Comparison of ENCODE assay signal across 9 cellular contexts in the genomic region with DNA sequence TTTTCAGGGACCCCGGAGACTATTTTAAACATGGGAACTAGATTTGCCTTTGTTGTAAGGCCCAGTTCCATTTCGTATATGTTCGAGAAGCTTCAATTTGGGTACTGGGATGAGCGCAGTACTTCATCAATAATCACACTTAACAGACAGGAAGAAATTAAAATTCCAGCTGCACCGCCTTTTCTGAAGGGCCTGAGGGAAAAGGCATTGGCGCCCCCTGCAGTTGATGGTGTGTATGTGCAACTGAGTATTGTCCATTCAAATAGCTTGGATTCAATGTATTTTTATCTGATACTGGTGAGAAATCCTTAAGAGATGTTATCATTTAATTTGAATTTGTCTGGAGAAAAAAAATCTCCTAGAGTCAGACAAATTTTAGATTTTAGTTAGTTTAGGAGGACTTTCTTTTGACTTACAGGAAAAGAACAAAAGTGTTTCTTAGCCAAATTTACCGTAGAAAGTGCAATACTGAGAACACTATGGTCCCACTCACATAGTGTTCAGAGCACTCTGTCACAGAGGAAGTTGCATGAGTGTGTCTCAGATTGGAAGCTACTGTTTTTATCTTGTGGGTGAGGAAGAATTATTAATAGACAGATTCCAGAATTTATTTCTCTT. TPM values are rescaled to one million over a fixed set of nuclear protein-coding genes. Genes with fewer than 3 reads are reported as not detected.
A peak's percentile ranks its signal among the peaks of the same experiment; 100 is the strongest.
DNase-seq lines count a peak whose midpoint lies in the region; ATAC-seq, FAIRE-seq and TF ChIP-seq lines count a peak whose summit lies in the region.
"Had no signal": no experiment of that assay in that cellular context is flagged by ENCODE, and none has a peak within 500 bp of the region (broad histone marks: within the 10 kb centered on the region; RNA-seq: fewer than 3 reads in every experiment).

No MANE protein-coding gene starts in this region.

- ATAC-seq in GM21515 (IDR thresholded peaks at IDR 0.05; ENCODE audit: unreplicated experiment) = no peak

- H3K9ac ChIP-seq in Loucy (ENCODE audit: low read depth, low read length, poor library complexity, severe bottlenecking) (no peak overlapping the region), H1 (replicated peaks in 1 of 4; ENCODE audit: extremely low read depth in 1 of 4, low read depth in 3 of 4, low read length in 3 of 4) (no peak overlapping the region), mesenchymal stem cell (ENCODE audit: low read length) (no peak overlapping the region)
- H3K9ac ChIP-seq: BLaER1 had no signal

- no peak overlapping the region for H2AK5ac ChIP-seq in H1 (ENCODE audit: low read depth, low read length)
- H2AK5ac ChIP-seq in mesenchymal stem cell (ENCODE audit: low read length, severe bottlenecking) = no peak overlapping the region

- H3K18ac ChIP-seq in H1 (ENCODE audit: extremely low read depth, low read length) (no peak overlapping the region), mesenchymal stem cell (ENCODE audit: low read depth in 1 of 2, low read length in 2 of 2) (no peak overlapping the region)

- H3F3A ChIP-seq in Loucy (ENCODE audit: low read depth) = no peaks in the 10 kb centered on the region

- TF ChIP-seq EP300 in H1 (IDR thresholded peaks at IDR 0.05; ENCODE audit: borderline replicate concordance in 1 of 2, low read depth in 2 of 2, low read length in 2 of 2) = no peak

- POLR2A ChIA-PET in H1 (lab: Charles Lee; ENCODE audit: partially characterized antibody) = no interaction called here

- H3K9me2 ChIP-seq in Loucy (replicated peaks; ENCODE audit: low read depth, low read length) = no peaks in the 10 kb centered on the region

- no peaks in the 10 kb centered on the region for H3K36me3 ChIP-seq in Loucy (ENCODE audit: insufficient read depth, low read length)
- H3K36me3 ChIP-seq in H1 (ENCODE audit: control insufficient read depth in 2 of 4, insufficient read depth in 4 of 4, low read length in 3 of 4) = no peaks in the 10 kb centered on the region
- no peaks in the 10 kb centered on the region for H3K36me3 ChIP-seq in mesenchymal stem cell (ENCODE audit: control insufficient read depth in 1 of 2, insufficient read depth in 2 of 2, low read depth in 1 of 2, low read length in 2 of 2)
- H3K36me3 ChIP-seq: BLaER1 had no signal

- H3K4me3 ChIP-seq in Loucy (ENCODE audit: low read length, poor library complexity, severe bottlenecking) (no peak overlapping the region), H1 (ENCODE audit: extremely low read depth in 1 of 4, insufficient read depth in 2 of 4, low read depth in 3 of 4, low read length in 4 of 4) (no peak overlapping the region), mesenchymal stem cell (ENCODE audit: insufficient read depth in 1 of 2, low read depth in 1 of 2, low read length in 2 of 2) (no peak overlapping the region)
- H3K4me3 ChIP-seq: BLaER1 had no signal

- H3K4ac ChIP-seq in H1 (replicated peaks; ENCODE audit: insufficient read length, low read depth, low read length) (no peak overlapping the region), mesenchymal stem cell (ENCODE audit: low read depth in 1 of 2, low read length in 2 of 2) (no peak overlapping the region)

- H2AFZ ChIP-seq in Loucy (ENCODE audit: low read length) (no peak overlapping the region), H1 (ENCODE audit: low read length) (no peak overlapping the region), mesenchymal stem cell (ENCODE audit: low read depth, low read length) (no peak overlapping the region)

- H2BK12ac ChIP-seq in H1 (ENCODE audit: low read depth, low read length) (no peak overlapping the region), mesenchymal stem cell (ENCODE audit: low read length in 2 of 2) (no peak overlapping the region)

- H3K79me1 ChIP-seq in H1 (ENCODE audit: low read depth, low read length) = no peaks in the 10 kb centered on the region
- no peaks in the 10 kb centered on the region for H3K79me1 ChIP-seq in mesenchymal stem cell (replicated peaks; ENCODE audit: low read length, poor library complexity, severe bottlenecking)

- H3K23ac ChIP-seq in H1 (ENCODE audit: insufficient read length) (no peak overlapping the region), mesenchymal stem cell (ENCODE audit: low read length in 2 of 2) (no peak overlapping the region)

- H2BK5ac ChIP-seq in H1 (ENCODE audit: low read depth, low read length) (no peak overlapping the region), mesenchymal stem cell (ENCODE audit: low read depth, low read length, poor library complexity, severe bottlenecking) (no peak overlapping the region)

- H3K79me2 ChIP-seq in Loucy (ENCODE audit: insufficient read depth, low read length) (no peaks in the 10 kb centered on the region), H1 (ENCODE audit: control insufficient read depth in 1 of 2, insufficient read depth in 2 of 2, low read length in 2 of 2) (no peaks in the 10 kb centered on the region)

- H3K27ac ChIP-seq in H1 (ENCODE audit: low read depth, low read length) = no peak overlapping the region
- no peak overlapping the region for H3K27ac ChIP-seq in mesenchymal stem cell (ENCODE audit: low read length, poor library complexity, severe bottlenecking)
- H3K27ac ChIP-seq: BLaER1 had no signal

- no peak overlapping the region for H2BK20ac ChIP-seq in H1 (ENCODE audit: low read length)

- H3K4me1 ChIP-seq in Loucy (ENCODE audit: insufficient read depth, low read length, poor library complexity, severe bottlenecking) (no peaks in the 10 kb centered on the region), H1 (replicated peaks in 1 of 4; ENCODE audit: control insufficient read depth in 3 of 4, insufficient read depth in 4 of 4, low read length in 3 of 4) (no peaks in the 10 kb centered on the region), mesenchymal stem cell (ENCODE audit: control insufficient read depth, insufficient read depth, low read depth, low read length) (peaks cover 3% of the 10 kb centered on the region)
- H3K4me1 ChIP-seq: BLaER1 had no signal

- H2BK15ac ChIP-seq in H1 (ENCODE audit: low read length) (no peak overlapping the region), mesenchymal stem cell (ENCODE audit: low read depth, poor library complexity, severe bottlenecking) (no peak overlapping the region)

- CTCF ChIA-PET in H1 (lab: Charles Lee; ENCODE audit: partially characterized antibody) = interaction anchor here (0.5 to 6.9 kb wide), 70 partner anchors 9 to 689 kb away, joined by 3 to 144 read pairs (median 4); no protein-coding TSS in a partner anchor

- H2BK120ac ChIP-seq in H1 (replicated peaks; ENCODE audit: low read depth, low read length) (no peak overlapping the region), mesenchymal stem cell (ENCODE audit: low read depth, low read length) (no peak overlapping the region)

- H4K8ac ChIP-seq in H1 (ENCODE audit: extremely low read depth, insufficient read depth, low read length) (no peak overlapping the region), mesenchymal stem cell (ENCODE audit: low read length) (no peak overlapping the region)

- H3K14ac ChIP-seq in H1 (ENCODE audit: insufficient read length) = no peak overlapping the region
- H3K14ac ChIP-seq in mesenchymal stem cell (ENCODE audit: low read length in 2 of 2) = no peak overlapping the region

- H3K23me2 ChIP-seq in H1 (ENCODE audit: low read depth, low read length) = peaks cover 3% of the 10 kb centered on the region; the same call in 1 of the 2 replicates

- no peaks in the 10 kb centered on the region for H4K20me1 ChIP-seq in Loucy (ENCODE audit: insufficient read depth, low read length, poor library complexity, severe bottlenecking)
- no peaks in the 10 kb centered on the region for H4K20me1 ChIP-seq in H1 (replicated peaks in 1 of 2; ENCODE audit: control insufficient read depth in 1 of 2, insufficient read depth in 2 of 2, low read length in 2 of 2)
- H4K20me1 ChIP-seq: BLaER1 had no signal

- 33% methylated on average over 7 of the region's 7 CpGs; no CpG with 5 or more reads in 1 of the 2 experiments for WGBS in H1 (ENCODE audit: extremely low coverage in 1 of 2, insufficient coverage in 1 of 2, insufficient read length in 1 of 2, insufficient replicate concordance in 2 of 2, low coverage in 1 of 2, low lambda C conversion rate in 2 of 2, missing lambda C conversion rate in 1 of 2), 2 experiments
- 34% methylated on average over 7 of the region's 7 CpGs for WGBS in mesenchymal stem cell

- peak; percentile 81 for FAIRE-seq in H1 (lab: Jason Lieb, UNC)

- no peak overlapping the region for H3K56ac ChIP-seq in H1 (replicated peaks; ENCODE audit: insufficient read length, low read depth, low read length)

- no peak overlapping the region for H3K4me2 ChIP-seq in Loucy (ENCODE audit: low read depth, low read length, poor library complexity, severe bottlenecking)
- H3K4me2 ChIP-seq in H1 (ENCODE audit: insufficient read depth in 1 of 2, low read depth in 2 of 2, low read length in 2 of 2) = no peak overlapping the region
- H3K4me2 ChIP-seq in mesenchymal stem cell (ENCODE audit: low read length, poor library complexity, severe bottlenecking) = no peak overlapping the region
- H3K4me2 ChIP-seq: BLaER1 had no signal

- TF ChIP-seq CTCF in Loucy (conservative IDR thresholded peaks at IDR 0.05; ENCODE audit: low read length) = peak; percentile 99
- peak; percentile 69 to 87 (median 78) for TF ChIP-seq CTCF in H1 (IDR thresholded peaks at IDR 0.05; ENCODE audit: control extremely low read depth in 1 of 3, insufficient read depth in 1 of 3, low read depth in 1 of 3, low read length in 3 of 3)

- DNase-seq in DMS153 treated with DMSO at 0.1 percent for 48 hours (lab: John Stamatoyannopoulos, UW; ENCODE audit: unreplicated experiment) (peak; percentile 3), DMS153 (lab: John Stamatoyannopoulos, UW) (no peak), SW480 (ENCODE audit: low spot score) (peak; percentile 35), H1 (ENCODE audit: low read depth in 1 of 2, low spot score in 2 of 2) (peak in 1 of 2 experiments; percentile 75), mesenchymal stem cell (peak; percentile 47), stromal cell of bone marrow (ENCODE audit: low read depth) (peak; percentile 35)

- TF ChIP-seq POLR2A in H1 (IDR thresholded peaks at IDR 0.05; ENCODE audit: control extremely low read depth in 1 of 2, low read depth in 2 of 2, low read length in 2 of 2) = no peak

- TF ChIP-seq RAD21 in H1 (IDR thresholded peaks at IDR 0.05 in 1 of 2, conservative IDR thresholded peaks at IDR 0.05 in 1 of 2; ENCODE audit: low read depth in 2 of 2, low read length in 2 of 2) = peak; percentile 90 to 92

- peaks cover 15% of the 10 kb centered on the region for H3K27me3 ChIP-seq in Loucy (ENCODE audit: insufficient read depth, low read length, poor library complexity, severe bottlenecking)
- H3K27me3 ChIP-seq in H1 (replicated peaks in 1 of 4; ENCODE audit: control insufficient read depth in 3 of 4, extremely low read depth in 1 of 4, insufficient read depth in 3 of 4, low read length in 3 of 4) = peaks cover 0 to 20% (median 10%) of the 10 kb centered on the region in 4 experiments; a peak in 6 of 7 replicates
- H3K27me3 ChIP-seq in mesenchymal stem cell (ENCODE audit: control insufficient read depth in 1 of 2, insufficient read depth in 1 of 2, low read length in 2 of 2) = peaks cover 16 to 31% of the 10 kb centered on the region in 2 experiments
- H3K27me3 ChIP-seq: BLaER1 had no signal

- no peaks in the 10 kb centered on the region for H3K9me3 ChIP-seq in Loucy (ENCODE audit: insufficient read depth, low read depth, low read length)
- no peaks in the 10 kb centered on the region for H3K9me3 ChIP-seq in H1 (ENCODE audit: insufficient read depth in 2 of 2, low read depth in 1 of 2, low read length in 1 of 2)
- H3K9me3 ChIP-seq in mesenchymal stem cell (ENCODE audit: control insufficient read depth, low read length) = no peaks in the 10 kb centered on the region

- H4K91ac ChIP-seq in H1 (replicated peaks; ENCODE audit: insufficient read length, low read length) (no peak overlapping the region), mesenchymal stem cell (ENCODE audit: low read length) (no peak overlapping the region)

- H4K5ac ChIP-seq in H1 (ENCODE audit: insufficient read length, low read depth, low read length) = no peak overlapping the region

RNA-seq across cellular contexts. Expression of a gene that starts 5.4 kb away (rescaled TPM):
- 0.24 and 0.31 TPM in 2 replicates for total RNA-seq in H1 (2021; fragmentation: NEBNext Ultra II Directional; extraction: Animal tissue kit (Norgen Biotek cat#: 25700))
- polyA plus RNA-seq in H1 (2011; rRNA removed) = 0.06 and 0.13 TPM in 2 replicates
- 0.22 TPM for polyA plus RNA-seq in H1 (2011; cell fraction: cytosol; rRNA removed)
- 0.41 TPM for polyA plus RNA-seq in H1 (2011; cell fraction: nucleus; rRNA removed)
- 0.13 to 1.5 TPM (median 0.56 TPM) in 4 replicates for polyA plus RNA-seq in H1 (2012, experiment 1 of 2)
- 0.12 TPM for polyA plus RNA-seq in H1 (2012, experiment 2 of 2)
- 0.10 TPM for polyA plus RNA-seq in H1 (2013, experiment 1 of 2)
- 0.20 TPM for polyA plus RNA-seq in H1 (2013, experiment 2 of 2)
- 0.22 and 0.37 TPM in 2 replicates for polyA minus RNA-seq in H1 (2011; rRNA and poly(A)+ RNA removed)
- polyA minus RNA-seq in H1 (2011; cell fraction: cytosol; rRNA and poly(A)+ RNA removed) = not detected
- 1.3 TPM for polyA minus RNA-seq in H1 (2011; cell fraction: nucleus; rRNA and poly(A)+ RNA removed)
- polyA plus RNA-seq in mesenchymal stem cell (2013, experiment 1 of 2) = 1.4 TPM
- polyA plus RNA-seq in mesenchymal stem cell (2013, experiment 2 of 2) = 1.4 TPM
